Comparison of ENCODE assay signal across 22 cellular contexts in the genomic region with DNA sequence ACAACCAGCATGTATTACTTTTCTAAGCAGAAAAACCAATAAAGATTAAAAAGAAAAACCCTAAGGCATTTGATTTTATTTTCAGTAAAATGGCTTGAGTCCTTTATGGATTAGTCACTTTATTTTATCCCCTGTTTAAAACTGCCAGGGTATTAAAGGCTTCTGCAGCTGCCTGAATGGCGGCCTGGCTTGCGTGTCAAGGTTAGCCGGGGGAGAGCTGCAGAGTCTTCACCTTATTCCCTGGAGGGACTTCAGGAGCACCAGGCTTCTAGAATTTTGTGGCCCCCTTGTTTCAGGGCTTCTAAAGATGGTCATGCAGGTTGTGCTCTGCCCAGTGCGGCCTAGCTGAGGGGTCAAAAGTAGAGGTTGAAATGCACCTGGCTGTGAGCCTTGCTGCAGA.
"Had no signal": no experiment of that assay in that cellular context is flagged by ENCODE, and none has a peak within 500 bp of the region (broad histone marks: within the 10 kb centered on the region; RNA-seq: fewer than 3 reads in every experiment).

No MANE protein-coding gene starts in this region.

- DNase-seq: activated CD4-positive, alpha-beta T cell treated with anti-CD3 and anti-CD28 coated beads for 4 hours; activated CD4-positive, alpha-beta T cell treated with anti-CD3 and anti-CD28 coated beads, Interleukin-2, amount 50 U/mL, for 48 hours; activated CD4-positive, CD25-positive, alpha-beta regulatory T cell; activated gamma-delta T cell; activated naive CD4-positive, alpha-beta T cell treated with anti-CD3 and anti-CD28 coated beads, Interleukin-2, amount 50 U/mL, for 16 hours; aorta; effector CD4-positive, alpha-beta T cell; foreskin keratinocyte; kidney; left lung; naive thymus-derived CD4-positive, alpha-beta T cell; stimulated activated CD4-positive, alpha-beta T cell treated with anti-CD3 and anti-CD28 coated beads, Interleukin-12 subunit alpha, Interleukin-12 subunit beta, amount 100 ng/mL, for 4 hours; stimulated activated CD4-positive, alpha-beta T cell treated with anti-CD3 and anti-CD28 coated beads, Interleukin-4, amount 100 ng/mL, for 4 hours; substantia nigra; thyroid gland; upper lobe of right lung had no signal

- H3K4me1 ChIP-seq: foreskin keratinocyte, left lung, upper lobe of right lung had no signal

- H3K27ac ChIP-seq: foreskin keratinocyte, left lung, thyroid gland, upper lobe of right lung had no signal

- H3K4me3 ChIP-seq: left lung, lung, thyroid gland, upper lobe of right lung had no signal

- H3K9me3 Mint-ChIP-seq: brain; dendritic cell treated with granulocyte-macrophage colony-stimulating factor and Interleukin-4, amounts not matched to agents 40 ng/mL and 50 ng/mL, for 4 days; naive thymus-derived CD4-positive, alpha-beta T cell; stimulated activated naive CD8-positive, alpha-beta T cell treated with anti-CD3 and anti-CD28 coated beads, Interleukin-15, Interleukin-2, amounts not matched to agents 100 ng/mL and 50 ng/mL, for 24 hours; T-helper 1 cell treated with Interleukin-12 subunit alpha and Interleukin-12 subunit beta and Interleukin-4 antibody, amounts not matched to agents 30 μg/mL and 1 μg/mL, for 36 hours had no signal

- H3K36me3 Mint-ChIP-seq: brain had no signal

- H3K27me3 ChIP-seq: foreskin keratinocyte, left lung, thyroid gland, upper lobe of right lung had no signal

- H3K9me3 ChIP-seq: left lung, thyroid gland, upper lobe of right lung had no signal

- H3K4me3 Mint-ChIP-seq: brain; dendritic cell treated with granulocyte-macrophage colony-stimulating factor and Interleukin-4, amounts not matched to agents 40 ng/mL and 50 ng/mL, for 4 days; stimulated activated naive CD8-positive, alpha-beta T cell treated with anti-CD3 and anti-CD28 coated beads, Interleukin-15, Interleukin-2, amounts not matched to agents 100 ng/mL and 50 ng/mL, for 24 hours; T-helper 1 cell treated with Interleukin-12 subunit alpha and Interleukin-12 subunit beta and Interleukin-4 antibody, amounts not matched to agents 30 μg/mL and 1 μg/mL, for 36 hours had no signal

- H3K27me3 Mint-ChIP-seq: dendritic cell treated with granulocyte-macrophage colony-stimulating factor and Interleukin-4, amounts not matched to agents 40 ng/mL and 50 ng/mL, for 4 days; naive thymus-derived CD4-positive, alpha-beta T cell; progenitor cell of endocrine pancreas; stimulated activated naive CD8-positive, alpha-beta T cell treated with anti-CD3 and anti-CD28 coated beads, Interleukin-15, Interleukin-2, amounts not matched to agents 100 ng/mL and 50 ng/mL, for 24 hours had no signal

- H3K36me3 ChIP-seq: left lung, thyroid gland, upper lobe of right lung had no signal

- ATAC-seq: foreskin keratinocyte; left lung; naive thymus-derived CD4-positive, alpha-beta T cell; upper lobe of right lung had no signal

- H3K27ac Mint-ChIP-seq: dendritic cell treated with granulocyte-macrophage colony-stimulating factor and Interleukin-4, amounts not matched to agents 40 ng/mL and 50 ng/mL, for 4 days; progenitor cell of endocrine pancreas; T-helper 1 cell treated with Interleukin-12 subunit alpha and Interleukin-12 subunit beta and Interleukin-4 antibody, amounts not matched to agents 30 μg/mL and 1 μg/mL, for 36 hours had no signal
